ENCODE assay signal across 8 cellular contexts in genomic region chr10:61975107-61975932, GRCh38.
DNase-seq lines count a peak whose midpoint lies in the region; ATAC-seq lines count a peak whose summit lies in the region.

No MANE protein-coding gene starts in this region.

- no peak for ATAC-seq in stimulated activated naive CD8-positive, alpha-beta T cell treated with anti-CD3 and anti-CD28 coated beads, Interleukin-15, amount 100 ng/mL, for 72 hours
- peak; percentile 81 for ATAC-seq in HG03103 (IDR thresholded peaks at IDR 0.05; ENCODE audit: low read depth, unreplicated experiment)

- no peak overlapping the region for H3K4me3 Mint-ChIP-seq in stimulated activated naive CD8-positive, alpha-beta T cell treated with anti-CD3 and anti-CD28 coated beads, Interleukin-15, Interleukin-2, amounts not matched to agents 100 ng/mL and 50 ng/mL, for 24 hours
- no peak overlapping the region for H3K4me3 Mint-ChIP-seq in stimulated activated naive CD8-positive, alpha-beta T cell treated with anti-CD3 and anti-CD28 coated beads, Interleukin-15, amount 100 ng/mL, for 72 hours
- no peak overlapping the region for H3K4me3 Mint-ChIP-seq in activated T-helper 1 cell treated with anti-CD3 and anti-CD28 coated beads, Interleukin-12 subunit alpha, Interleukin-12 subunit beta, Interleukin-2, Interleukin-4 antibody, amounts not matched to agents 30 ng/mL and 10 ng/mL and 1 ng/mL, durations not matched to agents 14 hours and 24 hours and 36 hours

- no peak for DNase-seq in stimulated activated naive CD8-positive, alpha-beta T cell treated with anti-CD3 and anti-CD28 coated beads, Interleukin-15, amount 100 ng/mL, for 72 hours
- DNase-seq in SK-MEL-5 (ENCODE audit: low read depth, low spot score) (peak; percentile 81), hepatic stellate cell (ENCODE audit: low spot score) (peak; percentile 41), DMS153 (lab: John Stamatoyannopoulos, UW) (no peak), NCI-H1092 (lab: John Stamatoyannopoulos, UW) (no peak)
- DNase-seq in activated T-helper 1 cell treated with anti-CD3 and anti-CD28 coated beads, Interleukin-12 subunit alpha, Interleukin-12 subunit beta, Interleukin-2, Interleukin-4 antibody, amounts not matched to agents 30 ng/mL and 10 ng/mL and 1 ng/mL, durations not matched to agents 14 hours and 24 hours and 36 hours (ENCODE audit: low spot score): no peak

- in situ Hi-C loops in SK-MEL-5 (cut with HindIII; ENCODE audit: low pct_unique_long_range_greater_than_20kb, low sequenced_read_pairs): no loop called here

- peaks cover 62% of the 10 kb centered on the region for H3K36me3 Mint-ChIP-seq in stimulated activated naive CD8-positive, alpha-beta T cell treated with anti-CD3 and anti-CD28 coated beads, Interleukin-15, Interleukin-2, amounts not matched to agents 100 ng/mL and 50 ng/mL, for 24 hours (ENCODE audit: low read depth)
- H3K36me3 Mint-ChIP-seq in activated T-helper 1 cell treated with anti-CD3 and anti-CD28 coated beads, Interleukin-12 subunit alpha, Interleukin-12 subunit beta, Interleukin-2, Interleukin-4 antibody, amounts not matched to agents 30 ng/mL and 10 ng/mL and 1 ng/mL, durations not matched to agents 14 hours and 24 hours and 36 hours (ENCODE audit: low read depth): peaks cover 49% of the 10 kb centered on the region

- intact Hi-C loops in activated T-helper 1 cell treated with anti-CD3 and anti-CD28 coated beads, Interleukin-12 subunit alpha, Interleukin-12 subunit beta, Interleukin-2, Interleukin-4 antibody, amounts not matched to agents 30 ng/mL and 10 ng/mL and 1 ng/mL, durations not matched to agents 14 hours and 24 hours and 36 hours (cut with micrococcal nuclease): no loop called here

- H3K27ac Mint-ChIP-seq in stimulated activated naive CD8-positive, alpha-beta T cell treated with anti-CD3 and anti-CD28 coated beads, Interleukin-15, Interleukin-2, amounts not matched to agents 100 ng/mL and 50 ng/mL, for 24 hours: peak overlapping the region; percentile 21
- no peak overlapping the region for H3K27ac Mint-ChIP-seq in stimulated activated naive CD8-positive, alpha-beta T cell treated with anti-CD3 and anti-CD28 coated beads, Interleukin-15, amount 100 ng/mL, for 72 hours
- no peak overlapping the region for H3K27ac Mint-ChIP-seq in activated T-helper 1 cell treated with anti-CD3 and anti-CD28 coated beads, Interleukin-12 subunit alpha, Interleukin-12 subunit beta, Interleukin-2, Interleukin-4 antibody, amounts not matched to agents 30 ng/mL and 10 ng/mL and 1 ng/mL, durations not matched to agents 14 hours and 24 hours and 36 hours

- no peaks in the 10 kb centered on the region for H3K9me3 Mint-ChIP-seq in stimulated activated naive CD8-positive, alpha-beta T cell treated with anti-CD3 and anti-CD28 coated beads, Interleukin-15, Interleukin-2, amounts not matched to agents 100 ng/mL and 50 ng/mL, for 24 hours
- no peaks in the 10 kb centered on the region for H3K9me3 Mint-ChIP-seq in stimulated activated naive CD8-positive, alpha-beta T cell treated with anti-CD3 and anti-CD28 coated beads, Interleukin-15, amount 100 ng/mL, for 72 hours
- peaks cover 4% of the 10 kb centered on the region for H3K9me3 Mint-ChIP-seq in activated T-helper 1 cell treated with anti-CD3 and anti-CD28 coated beads, Interleukin-12 subunit alpha, Interleukin-12 subunit beta, Interleukin-2, Interleukin-4 antibody, amounts not matched to agents 30 ng/mL and 10 ng/mL and 1 ng/mL, durations not matched to agents 14 hours and 24 hours and 36 hours

- no peaks in the 10 kb centered on the region for H3K27me3 Mint-ChIP-seq in stimulated activated naive CD8-positive, alpha-beta T cell treated with anti-CD3 and anti-CD28 coated beads, Interleukin-15, Interleukin-2, amounts not matched to agents 100 ng/mL and 50 ng/mL, for 24 hours
- no peaks in the 10 kb centered on the region for H3K27me3 Mint-ChIP-seq in stimulated activated naive CD8-positive, alpha-beta T cell treated with anti-CD3 and anti-CD28 coated beads, Interleukin-15, amount 100 ng/mL, for 72 hours
- H3K27me3 Mint-ChIP-seq in activated T-helper 1 cell treated with anti-CD3 and anti-CD28 coated beads, Interleukin-12 subunit alpha, Interleukin-12 subunit beta, Interleukin-2, Interleukin-4 antibody, amounts not matched to agents 30 ng/mL and 10 ng/mL and 1 ng/mL, durations not matched to agents 14 hours and 24 hours and 36 hours (ENCODE audit: insufficient read depth): no peaks in the 10 kb centered on the region

- peaks cover 47% of the 10 kb centered on the region for H3K4me1 Mint-ChIP-seq in stimulated activated naive CD8-positive, alpha-beta T cell treated with anti-CD3 and anti-CD28 coated beads, Interleukin-15, Interleukin-2, amounts not matched to agents 100 ng/mL and 50 ng/mL, for 24 hours (ENCODE audit: low read depth)
- peaks cover 26% of the 10 kb centered on the region for H3K4me1 Mint-ChIP-seq in stimulated activated naive CD8-positive, alpha-beta T cell treated with anti-CD3 and anti-CD28 coated beads, Interleukin-15, amount 100 ng/mL, for 72 hours
- peaks cover 54% of the 10 kb centered on the region for H3K4me1 Mint-ChIP-seq in activated T-helper 1 cell treated with anti-CD3 and anti-CD28 coated beads, Interleukin-12 subunit alpha, Interleukin-12 subunit beta, Interleukin-2, Interleukin-4 antibody, amounts not matched to agents 30 ng/mL and 10 ng/mL and 1 ng/mL, durations not matched to agents 14 hours and 24 hours and 36 hours (ENCODE audit: low read depth)

Comparison
In these comparisons a context has a peak if more than half of its experiments do, and no peak if none do; other contexts are left out.
1. DNase-seq: peak in SK-MEL-5 (single experiment) and hepatic stellate cell (single experiment); none in stimulated activated naive CD8-positive, alpha-beta T cell treated with anti-CD3 and anti-CD28 coated beads, Interleukin-15, amount 100 ng/mL, for 72 hours (0 of 2), DMS153 (single experiment), NCI-H1092 (single experiment) and activated T-helper 1 cell treated with anti-CD3 and anti-CD28 coated beads, Interleukin-12 subunit alpha, Interleukin-12 subunit beta, Interleukin-2, Interleukin-4 antibody, amounts not matched to agents 30 ng/mL and 10 ng/mL and 1 ng/mL, durations not matched to agents 14 hours and 24 hours and 36 hours (single experiment).